17 cellular contexts compared by ENCODE assay signal in genomic region chr2:178521304-178522150, GRCh38. TPM values are rescaled to one million over a fixed set of nuclear protein-coding genes. Genes with fewer than 3 reads are reported as not detected.
DNase-seq lines count a peak whose midpoint lies in the region; ATAC-seq lines count a peak whose summit lies in the region.
"Had no signal": no experiment of that assay in that cellular context is flagged by ENCODE, and none has a peak within 500 bp of the region (broad histone marks: within the 10 kb centered on the region; RNA-seq: fewer than 3 reads in every experiment).

No MANE protein-coding gene starts in this region.

- H3K4me3 Mint-ChIP-seq in activated CD8-positive, alpha-beta memory T cell treated with anti-CD3 and anti-CD28 coated beads, Interleukin-2, amount 10 ng/mL, durations not matched to agents 7 days and 5 days, result peak overlapping the region; percentile 35
- peak overlapping the region in 2 of 3 donors; percentile 18 to 25 for H3K4me3 Mint-ChIP-seq in T-cell
- H3K4me3 Mint-ChIP-seq in activated naive CD8-positive, alpha-beta T cell treated with anti-CD3 and anti-CD28 coated beads, Interleukin-2, amount 50 U/mL, for 24 hours, result no peak overlapping the region

- H3K36me3 Mint-ChIP-seq in activated CD8-positive, alpha-beta memory T cell treated with anti-CD3 and anti-CD28 coated beads, Interleukin-2, amount 10 ng/mL, durations not matched to agents 7 days and 5 days, result peaks cover 27% of the 10 kb centered on the region
- H3K36me3 Mint-ChIP-seq in T-cell, result peaks cover 32% of the 10 kb centered on the region
- peaks cover 32% of the 10 kb centered on the region for H3K36me3 Mint-ChIP-seq in activated naive CD8-positive, alpha-beta T cell treated with anti-CD3 and anti-CD28 coated beads, Interleukin-2, amount 50 U/mL, for 24 hours (ENCODE audit: low read depth)

- peaks cover 2% of the 10 kb centered on the region for H3K9me3 Mint-ChIP-seq in activated CD8-positive, alpha-beta memory T cell treated with anti-CD3 and anti-CD28 coated beads, Interleukin-2, amount 10 ng/mL, durations not matched to agents 7 days and 5 days (ENCODE audit: low read depth)
- peaks cover 0 to 6% (median 4%) of the 10 kb centered on the region in 3 donors for H3K9me3 Mint-ChIP-seq in T-cell
- H3K9me3 Mint-ChIP-seq in activated naive CD8-positive, alpha-beta T cell treated with anti-CD3 and anti-CD28 coated beads, Interleukin-2, amount 50 U/mL, for 24 hours, result peaks cover 5% of the 10 kb centered on the region

- no peak for DNase-seq in activated CD8-positive, alpha-beta memory T cell treated with anti-CD3 and anti-CD28 coated beads, Interleukin-2, amount 10 ng/mL, durations not matched to agents 7 days and 5 days
- DNase-seq in activated CD8-positive, alpha-beta memory T cell treated with anti-CD3 and anti-CD28 coated beads, Interleukin-2, amount 50 U/mL, for 4 hours, result no peak
- DNase-seq in T-cell (no peak), DMS79 (lab: John Stamatoyannopoulos, UW) (no peak), left ventricle myocardium superior (no peak), NOMO-1 treated with dmso at 0.1 percent for 144 hours (lab: John Stamatoyannopoulos, UW; ENCODE audit: unreplicated experiment) (no peak)
- no peak for DNase-seq in activated naive CD8-positive, alpha-beta T cell treated with anti-CD3 and anti-CD28 coated beads, Interleukin-2, amount 50 U/mL, for 24 hours
- DNase-seq in stimulated activated CD4-positive, alpha-beta T cell treated with anti-CD3 and anti-CD28 coated beads, Interleukin-2, amount 100 ng/mL, for 24 hours, result peak; percentile 26 to 34
- DNase-seq: activated gamma-delta T cell treated with Interleukin-2 at 50 U/mL for 16 hours, dermis blood vessel endothelial cell, Karpas-422, left cardiac atrium, NCI-H1092 treated with DMSO at 0.1 percent for 48 hours, NCI-H2081 treated with DMSO at 0.1 percent for 48 hours, NCI-H524 treated with DMSO at 0.1 percent for 48 hours, SHP77, small intestine had no signal

- peaks cover 44% of the 10 kb centered on the region for H3K4me1 Mint-ChIP-seq in activated CD8-positive, alpha-beta memory T cell treated with anti-CD3 and anti-CD28 coated beads, Interleukin-2, amount 10 ng/mL, durations not matched to agents 7 days and 5 days
- peaks cover 16 to 36% (median 35%) of the 10 kb centered on the region in 3 donors for H3K4me1 Mint-ChIP-seq in T-cell
- H3K4me1 Mint-ChIP-seq in activated naive CD8-positive, alpha-beta T cell treated with anti-CD3 and anti-CD28 coated beads, Interleukin-2, amount 50 U/mL, for 24 hours, result peaks cover 30% of the 10 kb centered on the region

- intact Hi-C loops in left ventricle myocardium superior (cut with micrococcal nuclease), result no loop called here

- CTCF ChIA-PET in activated CD8-positive, alpha-beta memory T cell treated with anti-CD3 and anti-CD28 coated beads, Interleukin-2, amount 10 ng/mL, durations not matched to agents 7 days and 5 days (lab: Charles Lee), result interaction anchor here (1.5 to 3.4 kb wide), 8 partner anchors 11 to 410 kb away, joined by 4 to 29 read pairs (median 6); partner anchors contain the start of genes PJVK, PLEKHA3, PRKRA and RBM45
- CTCF ChIA-PET in T-cell (lab: Charles Lee), result interaction anchor here in 1 of 2 donors (0.6 to 1.4 kb wide), 3 partner anchors 18 to 1297 kb away, joined by 3 to 4 read pairs (median 3); partner anchors contain the start of genes PJVK and PRKRA

- H3K27ac Mint-ChIP-seq in activated CD8-positive, alpha-beta memory T cell treated with anti-CD3 and anti-CD28 coated beads, Interleukin-2, amount 10 ng/mL, durations not matched to agents 7 days and 5 days, result peak overlapping the region; percentile 67
- peak overlapping the region in 1 of 2 donors; percentile 68 for H3K27ac Mint-ChIP-seq in T-cell
- peak overlapping the region; percentile 23 for H3K27ac Mint-ChIP-seq in activated naive CD8-positive, alpha-beta T cell treated with anti-CD3 and anti-CD28 coated beads, Interleukin-2, amount 50 U/mL, for 24 hours

- no peaks in the 10 kb centered on the region for H3K27me3 Mint-ChIP-seq in activated CD8-positive, alpha-beta memory T cell treated with anti-CD3 and anti-CD28 coated beads, Interleukin-2, amount 10 ng/mL, durations not matched to agents 7 days and 5 days
- H3K27me3 Mint-ChIP-seq in T-cell, result no peaks in the 10 kb centered on the region
- no peaks in the 10 kb centered on the region for H3K27me3 Mint-ChIP-seq in activated naive CD8-positive, alpha-beta T cell treated with anti-CD3 and anti-CD28 coated beads, Interleukin-2, amount 50 U/mL, for 24 hours

- ATAC-seq in activated CD8-positive, alpha-beta memory T cell treated with anti-CD3 and anti-CD28 coated beads, Interleukin-2, amount 10 ng/mL, durations not matched to agents 7 days and 5 days, result no peak
- ATAC-seq in T-cell (replicated peaks in 1 of 4) (no peak), left ventricle myocardium superior (no peak)
- ATAC-seq in activated naive CD8-positive, alpha-beta T cell treated with anti-CD3 and anti-CD28 coated beads, Interleukin-2, amount 50 U/mL, for 24 hours, result peak; percentile 58

- POLR2A ChIA-PET in T-cell (lab: Charles Lee), result no interaction called here

RNA-seq across cellular contexts. Expression of gene PLEKHA3, which starts 41.3 kb away (rescaled TPM):
- 10 to 100 TPM; 26.4 to 30.5 TPM for total RNA-seq in activated CD8-positive, alpha-beta memory T cell treated with anti-CD3 and anti-CD28 coated beads, Interleukin-2, amount 10 ng/mL, durations not matched to agents 7 days and 5 days
- total RNA-seq in T-cell (10 to 100 TPM; 21.9 to 28.9 (median 24.8) TPM), left ventricle myocardium superior (39.9 TPM)

RNA-seq across cellular contexts. Expression of gene FKBP7, which starts 43.1 kb away (rescaled TPM):
- total RNA-seq in activated CD8-positive, alpha-beta memory T cell treated with anti-CD3 and anti-CD28 coated beads, Interleukin-2, amount 10 ng/mL, durations not matched to agents 7 days and 5 days, result 1 to 10 TPM; 4.1 to 4.6 TPM
- total RNA-seq in T-cell, result 1 to 10 TPM in 2 of 5 donors, under 1 TPM in 2, not detected in 1; 0.44 to 2.5 (median 1.4) TPM
- total RNA-seq in left ventricle myocardium superior, result 8.8 TPM

Comparison
In these comparisons a context has a peak if more than half of its experiments do, and no peak if none do; other contexts are left out.
1. DNase-seq: peak in stimulated activated CD4-positive, alpha-beta T cell treated with anti-CD3 and anti-CD28 coated beads, Interleukin-2, amount 100 ng/mL, for 24 hours (2 of 2); none in activated CD8-positive, alpha-beta memory T cell treated with anti-CD3 and anti-CD28 coated beads, Interleukin-2, amount 10 ng/mL, durations not matched to agents 7 days and 5 days (single experiment), activated CD8-positive, alpha-beta memory T cell treated with anti-CD3 and anti-CD28 coated beads, Interleukin-2, amount 50 U/mL, for 4 hours (single experiment), T-cell (0 of 34), activated naive CD8-positive, alpha-beta T cell treated with anti-CD3 and anti-CD28 coated beads, Interleukin-2, amount 50 U/mL, for 24 hours (single experiment), DMS79 (single experiment), left ventricle myocardium superior (single experiment) and NOMO-1 treated with dmso at 0.1 percent for 144 hours (single experiment).